In genomic region chr11:116384407-116384806, GRCh38 we compare ENCODE assay signal across 27 cellular contexts.
"Had no signal": no experiment of that assay in that cellular context is flagged by ENCODE, and none has a peak within 500 bp of the region (broad histone marks: within the 10 kb centered on the region; RNA-seq: fewer than 3 reads in every experiment).

No MANE protein-coding gene starts in this region.

- H3K27me3 ChIP-seq: thyroid gland, upper lobe of left lung, vagina had no signal

- DNase-seq: activated B cell treated with CpG ODN at 0.5 μM for 24 hours; activated CD4-positive, alpha-beta T cell treated with anti-CD3 and anti-CD28 coated beads, Interleukin-2, amount 50 U/mL, for 1 hour; activated CD8-positive, alpha-beta T cell treated with anti-CD3 and anti-CD28 coated beads for 36 hours; activated naive CD8-positive, alpha-beta T cell treated with anti-CD3 and anti-CD28 coated beads, Interleukin-2, amount 50 U/mL, for 24 hours; activated T-cell treated with anti-CD3 and anti-CD28 coated beads, Interleukin-2, amount 50 U/mL, for 48 hours; effector CD4-positive, alpha-beta T cell; esophagus squamous epithelium; foreskin melanocyte; left ventricle myocardium superior; mucosa of descending colon; nucleus accumbens; pancreas; retina; stimulated activated CD4-positive, alpha-beta T cell treated with anti-CD3 and anti-CD28 coated beads, Interleukin-1b, Interleukin-23, amount 100 ng/mL, for 48 hours; stimulated activated naive B cell treated with anti-CD40 and anti-IgM and Interleukin-4, amounts not matched to agents 10 μg/mL and 1 μg/mL and 100 μg/mL, for 72 hours; stomach; thyroid gland had no signal

- H3K4me2 ChIP-seq: smooth muscle cell had no signal

- H3K4me3 Mint-ChIP-seq: activated B cell treated with CpG ODN at 0.5 μM for 24 hours; activated CD8-positive, alpha-beta T cell treated with anti-CD3 and anti-CD28 coated beads for 36 hours; activated naive CD4-positive, alpha-beta T cell treated with anti-CD3 and anti-CD28 coated beads, Interleukin-2, amount 50 U/mL, for 24 hours; activated naive CD8-positive, alpha-beta T cell treated with anti-CD3 and anti-CD28 coated beads, Interleukin-2, amount 50 U/mL, for 24 hours; central memory CD8-positive, alpha-beta T cell; dendritic cell treated with granulocyte-macrophage colony-stimulating factor and Interleukin-4, amounts not matched to agents 40 ng/mL and 50 ng/mL, for 4 days; neural crest cell; stimulated activated naive B cell treated with anti-CD40 and anti-IgM and Interleukin-4, amounts not matched to agents 10 μg/mL and 1 μg/mL and 100 μg/mL, for 72 hours had no signal

- H3K27ac ChIP-seq: epithelial cell of prostate, esophagus squamous epithelium, pancreas, prostate gland, stomach, thyroid gland, upper lobe of left lung, vagina had no signal

- H3K36me3 ChIP-seq: esophagus squamous epithelium, pancreas, prostate gland, stomach, thyroid gland, upper lobe of left lung, vagina had no signal

- H3K9me3 ChIP-seq: esophagus squamous epithelium, mucosa of descending colon, pancreas, prostate gland, stomach, thyroid gland, upper lobe of left lung, vagina had no signal

- H3K9me3 Mint-ChIP-seq: activated B cell treated with CpG ODN at 0.5 μM for 24 hours; activated CD8-positive, alpha-beta T cell treated with anti-CD3 and anti-CD28 coated beads for 36 hours; activated naive CD8-positive, alpha-beta T cell treated with anti-CD3 and anti-CD28 coated beads, Interleukin-2, amount 50 U/mL, for 24 hours; activated T-helper 2 cell treated with anti-CD3 and anti-CD28 coated beads, Interferon-gamma antibody, Interleukin-2, Interleukin-4, amounts not matched to agents 10 μg/mL and 5 μg/mL and 100 μg/mL, durations not matched to agents 14 hours and 24 hours and 36 hours; dendritic cell treated with granulocyte-macrophage colony-stimulating factor and Interleukin-4, amounts not matched to agents 40 ng/mL and 50 ng/mL, for 4 days; neural crest cell; stimulated activated naive B cell treated with anti-CD40 and anti-IgM and Interleukin-4, amounts not matched to agents 10 μg/mL and 1 μg/mL and 100 μg/mL, for 72 hours had no signal

- H3K27me3 Mint-ChIP-seq: activated B cell treated with CpG ODN at 0.5 μM for 24 hours; activated CD8-positive, alpha-beta T cell treated with anti-CD3 and anti-CD28 coated beads for 36 hours; activated naive CD4-positive, alpha-beta T cell treated with anti-CD3 and anti-CD28 coated beads, Interleukin-2, amount 50 U/mL, for 24 hours; activated naive CD8-positive, alpha-beta T cell treated with anti-CD3 and anti-CD28 coated beads, Interleukin-2, amount 50 U/mL, for 24 hours; stimulated activated naive B cell treated with anti-CD40 and anti-IgM and Interleukin-4, amounts not matched to agents 10 μg/mL and 1 μg/mL and 100 μg/mL, for 72 hours had no signal

- H3K4me3 ChIP-seq: esophagus squamous epithelium, mucosa of descending colon, pancreas, prostate gland, smooth muscle cell, stomach, thyroid gland, upper lobe of left lung, vagina had no signal

- H3K4me1 ChIP-seq: esophagus squamous epithelium, pancreas, prostate gland, stomach, thyroid gland, upper lobe of left lung, vagina had no signal

- H3K27ac Mint-ChIP-seq: activated B cell treated with CpG ODN at 0.5 μM for 24 hours; activated CD8-positive, alpha-beta T cell treated with anti-CD3 and anti-CD28 coated beads for 36 hours; activated naive CD4-positive, alpha-beta T cell treated with anti-CD3 and anti-CD28 coated beads, Interleukin-2, amount 50 U/mL, for 24 hours; activated naive CD8-positive, alpha-beta T cell treated with anti-CD3 and anti-CD28 coated beads, Interleukin-2, amount 50 U/mL, for 24 hours; activated T-helper 2 cell treated with anti-CD3 and anti-CD28 coated beads, Interferon-gamma antibody, Interleukin-2, Interleukin-4, amounts not matched to agents 10 μg/mL and 5 μg/mL and 100 μg/mL, durations not matched to agents 14 hours and 24 hours and 36 hours; dendritic cell treated with granulocyte-macrophage colony-stimulating factor and Interleukin-4, amounts not matched to agents 40 ng/mL and 50 ng/mL, for 4 days; stimulated activated naive B cell treated with anti-CD40 and anti-IgM and Interleukin-4, amounts not matched to agents 10 μg/mL and 1 μg/mL and 100 μg/mL, for 72 hours had no signal

- H3K36me3 Mint-ChIP-seq: activated naive CD4-positive, alpha-beta T cell treated with anti-CD3 and anti-CD28 coated beads, Interleukin-2, amount 50 U/mL, for 24 hours; stimulated activated naive B cell treated with anti-CD40 and anti-IgM and Interleukin-4, amounts not matched to agents 10 μg/mL and 1 μg/mL and 100 μg/mL, for 72 hours had no signal

- H3K4me1 Mint-ChIP-seq: activated B cell treated with CpG ODN at 0.5 μM for 24 hours; activated naive CD4-positive, alpha-beta T cell treated with anti-CD3 and anti-CD28 coated beads, Interleukin-2, amount 50 U/mL, for 24 hours; activated naive CD8-positive, alpha-beta T cell treated with anti-CD3 and anti-CD28 coated beads, Interleukin-2, amount 50 U/mL, for 24 hours; central memory CD8-positive, alpha-beta T cell; neural crest cell; stimulated activated naive B cell treated with anti-CD40 and anti-IgM and Interleukin-4, amounts not matched to agents 10 μg/mL and 1 μg/mL and 100 μg/mL, for 72 hours had no signal

- ATAC-seq: activated CD8-positive, alpha-beta T cell treated with anti-CD3 and anti-CD28 coated beads for 36 hours; activated naive CD8-positive, alpha-beta T cell treated with anti-CD3 and anti-CD28 coated beads, Interleukin-2, amount 50 U/mL, for 24 hours; left ventricle myocardium superior; mucosa of descending colon; pancreas; stimulated activated naive B cell treated with anti-CD40 and anti-IgM and Interleukin-4, amounts not matched to agents 10 μg/mL and 1 μg/mL and 100 μg/mL, for 72 hours had no signal
